Comparison of ENCODE assay signal across 17 cellular contexts in the genomic region with DNA sequence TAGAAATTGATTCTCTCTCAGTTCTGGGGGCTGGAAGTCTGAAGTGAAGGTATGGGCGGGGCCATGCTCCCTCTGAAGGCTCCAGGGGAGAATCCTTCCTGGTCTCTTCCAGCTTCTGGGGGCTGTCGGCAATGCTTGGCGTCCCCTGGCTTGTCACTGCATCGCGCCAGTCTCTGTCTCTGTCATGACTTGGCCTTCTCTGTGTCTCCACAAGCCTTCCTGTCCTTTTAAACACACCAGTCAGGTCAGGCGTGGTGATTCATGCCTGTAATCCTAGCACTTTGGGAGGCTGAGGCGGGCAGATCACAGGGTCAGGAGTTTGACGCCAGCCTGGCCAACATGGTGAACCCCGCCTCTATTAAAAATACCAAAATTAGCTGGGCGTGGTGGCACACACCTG.
DNase-seq lines count a peak whose midpoint lies in the region; ATAC-seq, FAIRE-seq and TF ChIP-seq lines count a peak whose summit lies in the region.
"Had no signal": no experiment of that assay in that cellular context is flagged by ENCODE, and none has a peak within 500 bp of the region (broad histone marks: within the 10 kb centered on the region; RNA-seq: fewer than 3 reads in every experiment).

No MANE protein-coding gene starts in this region.

- no peak overlapping the region for H3K14ac ChIP-seq in IMR-90 (replicated peaks; ENCODE audit: low read depth, low read length)

- H4K5ac ChIP-seq in IMR-90 (ENCODE audit: low read depth, low read length) = no peak overlapping the region

- H3K4me3 ChIP-seq in IMR-90 (ENCODE audit: insufficient read depth, low read depth, low read length) (no peak overlapping the region), coronary artery (no peak overlapping the region), kidney (ENCODE audit: low read length in 2 of 2) (no peak overlapping the region), spleen (no peak overlapping the region), SJCRH30 (no peak overlapping the region)
- H3K4me3 ChIP-seq: HAP-1 had no signal

- H3K79me1 ChIP-seq in IMR-90 (ENCODE audit: low read depth in 1 of 2, low read length in 2 of 2) = no peaks in the 10 kb centered on the region

- H3K9ac ChIP-seq in IMR-90 (ENCODE audit: low read depth, low read length) = no peak overlapping the region
- no peak overlapping the region for H3K9ac ChIP-seq in kidney (ENCODE audit: low read length in 2 of 2)

- H3K4me2 ChIP-seq in IMR-90 (ENCODE audit: low read depth, low read length) = no peak overlapping the region

- peaks cover 13% of the 10 kb centered on the region for H3K9me1 ChIP-seq in IMR-90 (ENCODE audit: insufficient read depth, low read length)

- intact Hi-C loops in IMR-90 (cut with micrococcal nuclease) = no loop called here
- intact Hi-C loops in kidney (cut with DNase I) = no loop called here
- intact Hi-C loops in spleen (cut with DNase I; ENCODE audit: low total_unique reads) = no loop called here

- no peak for TF ChIP-seq RAD21 in IMR-90 (IDR thresholded peaks at IDR 0.05; ENCODE audit: low read length)

- no peak overlapping the region for H3K18ac ChIP-seq in IMR-90 (ENCODE audit: low read depth, low read length)

- peaks cover 21% of the 10 kb centered on the region for H3K4me1 ChIP-seq in IMR-90 (ENCODE audit: control insufficient read depth, insufficient read depth, low read length)
- H3K4me1 ChIP-seq in kidney (ENCODE audit: control insufficient read depth in 1 of 2, insufficient read depth in 1 of 2, low read depth in 1 of 2, low read length in 2 of 2) = no peaks in the 10 kb centered on the region
- no peaks in the 10 kb centered on the region for H3K4me1 ChIP-seq in spleen
- H3K4me1 ChIP-seq in SJCRH30 = no peaks in the 10 kb centered on the region
- H3K4me1 ChIP-seq: HAP-1 had no signal

- no peak for FAIRE-seq in kidney (lab: Jason Lieb, UNC)
- FAIRE-seq: A204.1, GM12891, H1 had no signal

- in situ Hi-C loops in IMR-90 (cut with MboI; ENCODE audit: low sequenced_read_pairs) = no loop called here

- no peak overlapping the region for H3K56ac ChIP-seq in IMR-90 (ENCODE audit: extremely low read depth, insufficient read depth, low read length)

- H3K36me3 ChIP-seq in IMR-90 (ENCODE audit: control insufficient read depth, insufficient read depth, low read length) = no peaks in the 10 kb centered on the region
- no peaks in the 10 kb centered on the region for H3K36me3 ChIP-seq in kidney (ENCODE audit: control insufficient read depth in 1 of 2, insufficient read depth in 2 of 2, low read length in 2 of 2)
- H3K36me3 ChIP-seq in spleen = no peaks in the 10 kb centered on the region
- no peaks in the 10 kb centered on the region for H3K36me3 ChIP-seq in SJCRH30
- H3K36me3 ChIP-seq: HAP-1 had no signal

- H2BK5ac ChIP-seq in IMR-90 (ENCODE audit: low read depth, low read length, poor library complexity, severe bottlenecking) = no peak overlapping the region

- TF ChIP-seq POLR2A in IMR-90 (IDR thresholded peaks at IDR 0.05; ENCODE audit: low read depth, low read length) (no peak), spleen (IDR thresholded peaks at IDR 0.05) (no peak)

- H3K23ac ChIP-seq in IMR-90 (ENCODE audit: low read depth, low read length) = no peak overlapping the region

- no peaks in the 10 kb centered on the region for H4K20me1 ChIP-seq in IMR-90 (ENCODE audit: insufficient read depth, low read length)

- dilution Hi-C loops in IMR-90 (cut with HindIII; ENCODE audit: low sequenced_read_pairs, unreplicated experiment) = no loop called here

- H2AK9ac ChIP-seq in IMR-90 (replicated peaks; ENCODE audit: low read depth, low read length, poor library complexity) = no peak overlapping the region

- no peak overlapping the region for H2BK15ac ChIP-seq in IMR-90 (ENCODE audit: low read depth, low read length)

- H2AFZ ChIP-seq in IMR-90 (replicated peaks; ENCODE audit: low read length, poor library complexity) = no peak overlapping the region

- BruUV-seq in IMR-90 (replicated peaks; lab: Mats Ljungman, UMichigan) = no TSS peak

- H4K8ac ChIP-seq in IMR-90 (ENCODE audit: low read depth in 2 of 2, low read length in 2 of 2) = 0 out of 4 replicates have a peak overlapping the region, but pooled peaks of 1 of the 2 experiments have one; percentile 16

- H3K27ac ChIP-seq in IMR-90 (ENCODE audit: insufficient read depth, low read length) (no peak overlapping the region), coronary artery (no peak overlapping the region), kidney (ENCODE audit: low read depth in 2 of 2, low read length in 2 of 2) (no peak overlapping the region), spleen (no peak overlapping the region), SJCRH30 (no peak overlapping the region)
- H3K27ac ChIP-seq: HL-60 had no signal

- H3K9me3 ChIP-seq in IMR-90 (ENCODE audit: control insufficient read depth, insufficient read depth, low read length) (no peaks in the 10 kb centered on the region), kidney (ENCODE audit: control insufficient read depth in 1 of 2, low read length in 2 of 2) (no peaks in the 10 kb centered on the region), spleen (no peaks in the 10 kb centered on the region), SJCRH30 (replicated peaks) (no peaks in the 10 kb centered on the region)
- H3K9me3 ChIP-seq: HAP-1 had no signal

- no peak overlapping the region for H2BK20ac ChIP-seq in IMR-90 (ENCODE audit: low read depth, low read length)

- peak overlapping the region; percentile 96; the same call in 1 of the 2 replicates for H2BK120ac ChIP-seq in IMR-90 (ENCODE audit: low read depth, low read length)

- TF ChIP-seq CTCF in IMR-90 (conservative IDR thresholded peaks at IDR 0.05; ENCODE audit: low read depth, low read length) (no peak), coronary artery (IDR thresholded peaks at IDR 0.05) (no peak), kidney (IDR thresholded peaks at IDR 0.05; ENCODE audit: borderline replicate concordance, extremely low read depth, insufficient read depth) (no peak), spleen (IDR thresholded peaks at IDR 0.05 in 8 of 11, conservative IDR thresholded peaks at IDR 0.05 in 3 of 11) (no peak)

- no peak for DNase-seq in IMR-90
- peak; percentile 31 for DNase-seq in coronary artery (ENCODE audit: low spot score)
- peak; percentile 11 for DNase-seq in kidney
- peak; percentile 16 for DNase-seq in spleen
- no peak for DNase-seq in activated CD8-positive, alpha-beta memory T cell treated with anti-CD3 and anti-CD28 coated beads, Interleukin-2, amount 50 U/mL, for 4 hours
- DNase-seq in SJCRH30 = no peak
- DNase-seq in stimulated activated CD4-positive, alpha-beta T cell treated with anti-CD3 and anti-CD28 coated beads, Interleukin-15, amount 100 ng/mL, for 24 hours = no peak
- DNase-seq: C1 segment of cervical spinal cord; Calu3; CD4-positive, alpha-beta T cell; DMS 273 treated with DMSO at 0.1 percent for 48 hours; DMS79 had no signal

- peak overlapping the region; percentile 36; the same call in 1 of the 2 replicates for H3K4ac ChIP-seq in IMR-90 (ENCODE audit: low read depth, low read length)

- WGBS in IMR-90 (ENCODE audit: extremely low coverage in 2 of 2, insufficient read length in 1 of 2), 2 experiments = 80% methylated on average over 2 of the region's 10 CpGs; no CpG with 5 or more reads in 1 of the 2 experiments
- 79 to 88% (median 84%) methylated on average over 10 of the region's 10 CpGs for WGBS in spleen, 5 donors

- no peak for ATAC-seq in IMR-90 (ENCODE audit: low read depth)

- POLR2A ChIA-PET in IMR-90 (lab: Charles Lee; ENCODE audit: unreplicated experiment) = interaction anchor here (0.9 kb wide), 1 partner anchor 112 kb away, joined by 7 read pairs; no protein-coding TSS in a partner anchor

- H4K91ac ChIP-seq in IMR-90 (ENCODE audit: insufficient read depth, low read depth, low read length) = no peak overlapping the region

- 0 out of 2 replicates have a peak overlapping the region, but pooled peaks have one; percentile 26 for H2AK5ac ChIP-seq in IMR-90 (ENCODE audit: low read depth, low read length)

- CTCF ChIA-PET in IMR-90 (lab: Yijun Ruan, JAX) = no interaction called here

- H3K27me3 ChIP-seq in IMR-90 (ENCODE audit: control insufficient read depth, insufficient read depth, low read length) (no peaks in the 10 kb centered on the region), spleen (replicated peaks in 1 of 7) (peaks cover 0 to 31% (median 0%) of the 10 kb centered on the region in 7 donors), SJCRH30 (peaks cover 15% of the 10 kb centered on the region)

TF ChIP-seq in IMR-90, 13 proteins besides CTCF, POLR2A, EP300 and RAD21:
- no peak for TF ChIP-seq RCOR1 (IDR thresholded peaks at IDR 0.05; ENCODE audit: insufficient replicate concordance, low read length)
- TF ChIP-seq FOS (IDR thresholded peaks at IDR 0.05; ENCODE audit: low read depth, low read length) = no peak
- no peak for TF ChIP-seq ELK1 (IDR thresholded peaks at IDR 0.05; ENCODE audit: borderline replicate concordance, low read depth, low read length)
- TF ChIP-seq MAFK (IDR thresholded peaks at IDR 0.05; ENCODE audit: low read depth, low read length) = no peak
- TF ChIP-seq SMC3 (IDR thresholded peaks at IDR 0.05; ENCODE audit: low read depth, low read length) = no peak
- TF ChIP-seq CHD1 (IDR thresholded peaks at IDR 0.05; ENCODE audit: low read depth, low read length) = no peak
- no peak for TF ChIP-seq RFX5 (IDR thresholded peaks at IDR 0.05; ENCODE audit: low read depth, low read length)
- TF ChIP-seq BHLHE40 (IDR thresholded peaks at IDR 0.05; ENCODE audit: low read depth, low read length) = no peak
- no peak for TF ChIP-seq USF2 (IDR thresholded peaks at IDR 0.05; ENCODE audit: low read depth, low read length)
- TF ChIP-seq MXI1 (IDR thresholded peaks at IDR 0.05; ENCODE audit: borderline replicate concordance, low read depth, low read length) = no peak
- TF ChIP-seq CEBPB (IDR thresholded peaks at IDR 0.05; ENCODE audit: low read depth, low read length) = no peak
- no peak for TF ChIP-seq NFE2L2 (IDR thresholded peaks at IDR 0.05; ENCODE audit: low read depth, low read length)
TF ChIP-seq in IMR-90: peak in this region for 0.

Comparison
In these comparisons a context has a peak if more than half of its experiments do, and no peak if none do; other contexts are left out.
1. DNase-seq: peak in coronary artery (single experiment), kidney (single experiment) and spleen (single experiment); none in IMR-90 (single experiment), activated CD8-positive, alpha-beta memory T cell treated with anti-CD3 and anti-CD28 coated beads, Interleukin-2, amount 50 U/mL, for 4 hours (single experiment), SJCRH30 (0 of 2) and stimulated activated CD4-positive, alpha-beta T cell treated with anti-CD3 and anti-CD28 coated beads, Interleukin-15, amount 100 ng/mL, for 24 hours (single experiment).